In genomic region chr16:57962046-57962445, GRCh38 we compare ENCODE assay signal across 1 cellular context.
TF ChIP-seq lines count a peak whose summit lies in the region.

No MANE protein-coding gene starts in this region.

TF ChIP-seq in IMR-90, 13 proteins besides CTCF, POLR2A, EP300 and RAD21:
- TF ChIP-seq NFE2L2 (IDR thresholded peaks at IDR 0.05; ENCODE audit: low read depth, low read length) (no peak), MAZ (IDR thresholded peaks at IDR 0.05; ENCODE audit: borderline replicate concordance, low read depth, low read length) (no peak), FOS (IDR thresholded peaks at IDR 0.05; ENCODE audit: low read depth, low read length) (no peak), CHD1 (IDR thresholded peaks at IDR 0.05; ENCODE audit: low read depth, low read length) (no peak), MXI1 (IDR thresholded peaks at IDR 0.05; ENCODE audit: borderline replicate concordance, low read depth, low read length) (no peak), CEBPB (IDR thresholded peaks at IDR 0.05; ENCODE audit: low read depth, low read length) (no peak)
TF ChIP-seq in IMR-90: peak in this region for 0.
